In the genomic region with DNA sequence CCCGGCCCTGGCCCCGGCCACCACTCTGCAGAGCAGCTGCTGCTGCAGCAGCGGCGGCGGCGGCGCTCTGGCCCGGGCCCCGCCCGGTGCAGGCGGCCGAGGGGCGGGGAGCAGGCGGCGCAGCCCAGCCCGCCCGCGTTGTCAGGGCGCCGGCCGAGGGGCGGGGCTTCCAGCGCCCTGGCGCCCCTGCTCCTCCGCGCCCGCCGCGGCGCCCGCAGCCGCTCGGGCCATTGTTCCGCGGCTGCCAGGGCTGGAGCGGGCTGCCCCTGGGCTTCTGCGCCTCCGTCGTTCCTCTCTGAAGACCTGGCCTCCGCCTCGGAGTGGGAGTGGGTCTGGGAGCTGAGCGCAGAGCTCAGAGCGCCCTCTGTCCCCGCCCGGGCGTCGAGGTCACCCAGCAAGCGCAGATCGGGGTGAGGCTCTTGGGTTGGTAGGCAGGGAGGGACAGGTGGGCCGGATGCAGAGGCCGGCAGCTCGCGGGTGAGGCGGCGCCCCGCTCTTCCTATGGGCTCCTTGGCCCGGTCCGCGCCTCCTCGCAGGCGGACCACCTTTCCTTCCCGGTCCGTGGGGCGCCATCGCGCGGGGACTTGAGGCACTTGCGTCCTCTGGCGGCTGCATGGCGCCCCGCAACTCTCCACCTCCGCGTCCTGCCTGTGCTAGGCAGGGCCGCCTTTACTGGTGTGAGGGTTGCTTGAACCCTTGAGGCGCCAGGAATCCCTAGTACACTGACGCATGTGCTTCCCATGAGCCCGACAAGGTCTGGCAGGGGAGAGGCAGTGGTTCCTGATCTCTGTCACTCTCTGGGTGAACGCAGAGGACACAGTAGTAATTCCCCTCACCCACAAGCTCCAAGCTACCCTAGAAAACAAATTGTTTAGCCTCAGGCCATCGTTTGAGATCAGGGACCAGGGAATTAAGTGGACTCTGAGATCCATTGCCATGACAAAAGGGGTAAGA, we compare ENCODE assay signal across 1 cellular context.
TF ChIP-seq lines count a peak whose summit lies in the region.

A gene with protein sequence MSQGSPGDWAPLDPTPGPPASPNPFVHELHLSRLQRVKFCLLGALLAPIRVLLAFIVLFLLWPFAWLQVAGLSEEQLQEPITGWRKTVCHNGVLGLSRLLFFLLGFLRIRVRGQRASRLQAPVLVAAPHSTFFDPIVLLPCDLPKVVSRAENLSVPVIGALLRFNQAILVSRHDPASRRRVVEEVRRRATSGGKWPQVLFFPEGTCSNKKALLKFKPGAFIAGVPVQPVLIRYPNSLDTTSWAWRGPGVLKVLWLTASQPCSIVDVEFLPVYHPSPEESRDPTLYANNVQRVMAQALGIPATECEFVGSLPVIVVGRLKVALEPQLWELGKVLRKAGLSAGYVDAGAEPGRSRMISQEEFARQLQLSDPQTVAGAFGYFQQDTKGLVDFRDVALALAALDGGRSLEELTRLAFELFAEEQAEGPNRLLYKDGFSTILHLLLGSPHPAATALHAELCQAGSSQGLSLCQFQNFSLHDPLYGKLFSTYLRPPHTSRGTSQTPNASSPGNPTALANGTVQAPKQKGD (minus strand): TSS at position 69 of the 954 bp plus-strand sequence. CDS start 96 bp downstream, outside the sequence.

TF ChIP-seq in H1, 55 proteins besides CTCF, POLR2A, EP300 and RAD21:
- TF ChIP-seq GTF2F1 (IDR thresholded peaks at IDR 0.05; ENCODE audit: borderline replicate concordance, low read depth, low read length) (no peak), ASH2L (IDR thresholded peaks at IDR 0.05; ENCODE audit: low read length) (peak; percentile 57), EGR1 (IDR thresholded peaks at IDR 0.05; ENCODE audit: borderline replicate concordance, low read depth, low read length) (peak; percentile 47; the same call in 1 of the 2 replicates), CREB1 (IDR thresholded peaks at IDR 0.05) (peak; percentile 17; the same call in 1 of the 2 replicates), BACH1 (IDR thresholded peaks at IDR 0.05; ENCODE audit: low read length) (peak; percentile 89; the same call in 1 of the 2 replicates), JUND (IDR thresholded peaks at IDR 0.05; ENCODE audit: low read length) (no peak), PHF8 (conservative IDR thresholded peaks at IDR 0.05; ENCODE audit: low read depth, low read length) (peak; percentile 90), TBP (IDR thresholded peaks at IDR 0.05; ENCODE audit: low read depth, low read length) (peak; percentile 40; the same call in 1 of the 2 replicates), HDAC2 (IDR thresholded peaks at IDR 0.05; ENCODE audit: borderline replicate concordance in 1 of 2, low read depth in 2 of 2, low read length in 2 of 2) (no peak), POU5F1 (IDR thresholded peaks at IDR 0.05; ENCODE audit: low read depth, low read length) (no peak), GABPA (IDR thresholded peaks at IDR 0.05; ENCODE audit: borderline replicate concordance, insufficient read depth, low read length) (no peak), SRF (IDR thresholded peaks at IDR 0.05; ENCODE audit: low read depth, low read length) (no peak), TAF1 (IDR thresholded peaks at IDR 0.05; ENCODE audit: low read depth, low read length) (peak; percentile 92), TAF7 (optimal IDR thresholded peaks at IDR 0.05; ENCODE audit: borderline replicate concordance, low read depth, low read length) (peak; percentile 74), TEAD4 (IDR thresholded peaks at IDR 0.05; ENCODE audit: low read depth, low read length) (0 out of 2 replicates have a peak, but pooled peaks have one; percentile 7), KDM4A (IDR thresholded peaks at IDR 0.05; ENCODE audit: low read depth, low read length, severe bottlenecking) (peak; percentile 82), YY1 (IDR thresholded peaks at IDR 0.05; ENCODE audit: low read depth, low read length) (no peak; the same call in none of the 2 replicates), SIN3A (conservative IDR thresholded peaks at IDR 0.05 in 1 of 2, IDR thresholded peaks at IDR 0.05 in 1 of 2; ENCODE audit: low read depth in 1 of 2, low read length in 2 of 2) (peak in 1 of 2 experiments; percentile 24; a peak in 1 of 4 replicates), CTBP2 (IDR thresholded peaks at IDR 0.05; ENCODE audit: borderline replicate concordance, insufficient read depth, insufficient read length, low read length) (peak; percentile 36)
- TF ChIP-seq, protein P1, sequence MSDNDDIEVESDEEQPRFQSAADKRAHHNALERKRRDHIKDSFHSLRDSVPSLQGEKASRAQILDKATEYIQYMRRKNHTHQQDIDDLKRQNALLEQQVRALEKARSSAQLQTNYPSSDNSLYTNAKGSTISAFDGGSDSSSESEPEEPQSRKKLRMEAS (IDR thresholded peaks at IDR 0.05): peak; percentile 81
- TF ChIP-seq, protein P2, sequence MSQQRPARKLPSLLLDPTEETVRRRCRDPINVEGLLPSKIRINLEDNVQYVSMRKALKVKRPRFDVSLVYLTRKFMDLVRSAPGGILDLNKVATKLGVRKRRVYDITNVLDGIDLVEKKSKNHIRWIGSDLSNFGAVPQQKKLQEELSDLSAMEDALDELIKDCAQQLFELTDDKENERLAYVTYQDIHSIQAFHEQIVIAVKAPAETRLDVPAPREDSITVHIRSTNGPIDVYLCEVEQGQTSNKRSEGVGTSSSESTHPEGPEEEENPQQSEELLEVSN (IDR thresholded peaks at IDR 0.05): peak; percentile 66
